2 cellular contexts compared by ENCODE assay signal in the genomic region with DNA sequence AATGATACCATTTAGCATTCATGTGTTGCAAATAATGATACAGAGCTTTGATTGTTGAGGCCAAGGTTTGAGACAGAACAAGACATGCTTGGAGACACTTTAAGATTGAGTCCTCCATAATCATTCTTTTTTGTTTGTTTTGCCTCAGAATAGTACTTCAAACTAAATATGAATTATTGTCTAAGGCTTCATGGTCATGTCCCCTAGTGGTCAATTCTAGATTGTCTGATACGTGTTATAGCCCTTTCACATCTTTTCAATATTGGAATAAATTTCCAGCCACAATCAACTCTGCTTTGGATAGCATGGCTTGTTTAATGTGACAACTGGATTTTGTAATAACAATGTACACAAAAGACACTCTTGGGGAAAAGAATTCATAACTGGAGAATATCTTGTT.
TF ChIP-seq lines count a peak whose summit lies in the region.

No MANE protein-coding gene starts in this region.

TF ChIP-seq in liver, 16 proteins besides CTCF, POLR2A, EP300 and RAD21 (continued from another document):
- TF ChIP-seq, protein P1, sequence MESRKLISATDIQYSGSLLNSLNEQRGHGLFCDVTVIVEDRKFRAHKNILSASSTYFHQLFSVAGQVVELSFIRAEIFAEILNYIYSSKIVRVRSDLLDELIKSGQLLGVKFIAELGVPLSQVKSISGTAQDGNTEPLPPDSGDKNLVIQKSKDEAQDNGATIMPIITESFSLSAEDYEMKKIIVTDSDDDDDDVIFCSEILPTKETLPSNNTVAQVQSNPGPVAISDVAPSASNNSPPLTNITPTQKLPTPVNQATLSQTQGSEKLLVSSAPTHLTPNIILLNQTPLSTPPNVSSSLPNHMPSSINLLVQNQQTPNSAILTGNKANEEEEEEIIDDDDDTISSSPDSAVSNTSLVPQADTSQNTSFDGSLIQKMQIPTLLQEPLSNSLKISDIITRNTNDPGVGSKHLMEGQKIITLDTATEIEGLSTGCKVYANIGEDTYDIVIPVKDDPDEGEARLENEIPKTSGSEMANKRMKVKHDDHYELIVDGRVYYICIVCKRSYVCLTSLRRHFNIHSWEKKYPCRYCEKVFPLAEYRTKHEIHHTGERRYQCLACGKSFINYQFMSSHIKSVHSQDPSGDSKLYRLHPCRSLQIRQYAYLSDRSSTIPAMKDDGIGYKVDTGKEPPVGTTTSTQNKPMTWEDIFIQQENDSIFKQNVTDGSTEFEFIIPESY (IDR thresholded peaks at IDR 0.05): no peak
- no peak for TF ChIP-seq GABPA (IDR thresholded peaks at IDR 0.05 in 1 of 2, conservative IDR thresholded peaks at IDR 0.05 in 1 of 2)
- no peak for TF ChIP-seq TAF1 (conservative IDR thresholded peaks at IDR 0.05)
- no peak for TF ChIP-seq NR2F2 (IDR thresholded peaks at IDR 0.05)
- TF ChIP-seq, protein P2, sequence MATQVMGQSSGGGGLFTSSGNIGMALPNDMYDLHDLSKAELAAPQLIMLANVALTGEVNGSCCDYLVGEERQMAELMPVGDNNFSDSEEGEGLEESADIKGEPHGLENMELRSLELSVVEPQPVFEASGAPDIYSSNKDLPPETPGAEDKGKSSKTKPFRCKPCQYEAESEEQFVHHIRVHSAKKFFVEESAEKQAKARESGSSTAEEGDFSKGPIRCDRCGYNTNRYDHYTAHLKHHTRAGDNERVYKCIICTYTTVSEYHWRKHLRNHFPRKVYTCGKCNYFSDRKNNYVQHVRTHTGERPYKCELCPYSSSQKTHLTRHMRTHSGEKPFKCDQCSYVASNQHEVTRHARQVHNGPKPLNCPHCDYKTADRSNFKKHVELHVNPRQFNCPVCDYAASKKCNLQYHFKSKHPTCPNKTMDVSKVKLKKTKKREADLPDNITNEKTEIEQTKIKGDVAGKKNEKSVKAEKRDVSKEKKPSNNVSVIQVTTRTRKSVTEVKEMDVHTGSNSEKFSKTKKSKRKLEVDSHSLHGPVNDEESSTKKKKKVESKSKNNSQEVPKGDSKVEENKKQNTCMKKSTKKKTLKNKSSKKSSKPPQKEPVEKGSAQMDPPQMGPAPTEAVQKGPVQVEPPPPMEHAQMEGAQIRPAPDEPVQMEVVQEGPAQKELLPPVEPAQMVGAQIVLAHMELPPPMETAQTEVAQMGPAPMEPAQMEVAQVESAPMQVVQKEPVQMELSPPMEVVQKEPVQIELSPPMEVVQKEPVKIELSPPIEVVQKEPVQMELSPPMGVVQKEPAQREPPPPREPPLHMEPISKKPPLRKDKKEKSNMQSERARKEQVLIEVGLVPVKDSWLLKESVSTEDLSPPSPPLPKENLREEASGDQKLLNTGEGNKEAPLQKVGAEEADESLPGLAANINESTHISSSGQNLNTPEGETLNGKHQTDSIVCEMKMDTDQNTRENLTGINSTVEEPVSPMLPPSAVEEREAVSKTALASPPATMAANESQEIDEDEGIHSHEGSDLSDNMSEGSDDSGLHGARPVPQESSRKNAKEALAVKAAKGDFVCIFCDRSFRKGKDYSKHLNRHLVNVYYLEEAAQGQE (IDR thresholded peaks at IDR 0.05): no peak
- no peak for TF ChIP-seq RXRA (IDR thresholded peaks at IDR 0.05)
- TF ChIP-seq FOXA1 (IDR thresholded peaks at IDR 0.05): no peak
- TF ChIP-seq JUND (IDR thresholded peaks at IDR 0.05): no peak
- no peak for TF ChIP-seq HNF4G (IDR thresholded peaks at IDR 0.05)
- TF ChIP-seq SP1 (IDR thresholded peaks at IDR 0.05): no peak
- TF ChIP-seq FOXA2 (IDR thresholded peaks at IDR 0.05): no peak
- TF ChIP-seq HNF4A (conservative IDR thresholded peaks at IDR 0.05): no peak
- TF ChIP-seq, protein P3, sequence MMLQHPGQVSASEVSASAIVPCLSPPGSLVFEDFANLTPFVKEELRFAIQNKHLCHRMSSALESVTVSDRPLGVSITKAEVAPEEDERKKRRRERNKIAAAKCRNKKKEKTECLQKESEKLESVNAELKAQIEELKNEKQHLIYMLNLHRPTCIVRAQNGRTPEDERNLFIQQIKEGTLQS (IDR thresholded peaks at IDR 0.05): no peak

TF ChIP-seq in HepG2, 621 proteins besides CTCF, POLR2A, EP300 and RAD21:
- TF ChIP-seq, protein P4, sequence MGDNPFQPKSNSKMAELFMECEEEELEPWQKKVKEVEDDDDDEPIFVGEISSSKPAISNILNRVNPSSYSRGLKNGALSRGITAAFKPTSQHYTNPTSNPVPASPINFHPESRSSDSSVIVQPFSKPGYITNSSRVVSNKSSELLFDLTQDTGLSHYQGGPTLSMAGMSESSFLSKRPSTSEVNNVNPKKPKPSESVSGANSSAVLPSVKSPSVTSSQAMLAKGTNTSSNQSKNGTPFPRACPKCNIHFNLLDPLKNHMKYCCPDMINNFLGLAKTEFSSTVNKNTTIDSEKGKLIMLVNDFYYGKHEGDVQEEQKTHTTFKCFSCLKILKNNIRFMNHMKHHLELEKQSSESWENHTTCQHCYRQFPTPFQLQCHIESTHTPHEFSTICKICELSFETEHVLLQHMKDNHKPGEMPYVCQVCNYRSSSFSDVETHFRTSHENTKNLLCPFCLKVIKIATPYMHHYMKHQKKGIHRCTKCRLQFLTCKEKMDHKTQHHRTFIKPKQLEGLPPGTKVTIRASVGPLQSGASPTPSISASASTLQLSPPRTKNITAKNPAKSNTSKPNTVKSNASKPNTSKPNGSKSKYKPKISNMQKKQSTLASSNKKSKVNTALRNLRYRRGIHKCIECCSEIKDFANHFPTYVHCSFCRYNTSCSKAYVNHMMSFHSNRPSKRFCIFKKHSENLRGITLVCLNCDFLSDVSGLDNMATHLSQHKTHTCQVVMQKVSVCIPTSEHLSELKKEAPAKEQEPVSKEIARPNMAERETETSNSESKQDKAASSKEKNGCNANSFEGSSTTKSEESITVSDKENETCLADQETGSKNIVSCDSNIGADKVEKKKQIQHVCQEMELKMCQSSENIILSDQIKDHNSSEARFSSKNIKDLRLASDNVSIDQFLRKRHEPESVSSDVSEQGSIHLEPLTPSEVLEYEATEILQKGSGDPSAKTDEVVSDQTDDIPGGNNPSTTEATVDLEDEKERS (CRISPR knock-in tag; IDR thresholded peaks at IDR 0.05): no peak
- TF ChIP-seq, protein P5, sequence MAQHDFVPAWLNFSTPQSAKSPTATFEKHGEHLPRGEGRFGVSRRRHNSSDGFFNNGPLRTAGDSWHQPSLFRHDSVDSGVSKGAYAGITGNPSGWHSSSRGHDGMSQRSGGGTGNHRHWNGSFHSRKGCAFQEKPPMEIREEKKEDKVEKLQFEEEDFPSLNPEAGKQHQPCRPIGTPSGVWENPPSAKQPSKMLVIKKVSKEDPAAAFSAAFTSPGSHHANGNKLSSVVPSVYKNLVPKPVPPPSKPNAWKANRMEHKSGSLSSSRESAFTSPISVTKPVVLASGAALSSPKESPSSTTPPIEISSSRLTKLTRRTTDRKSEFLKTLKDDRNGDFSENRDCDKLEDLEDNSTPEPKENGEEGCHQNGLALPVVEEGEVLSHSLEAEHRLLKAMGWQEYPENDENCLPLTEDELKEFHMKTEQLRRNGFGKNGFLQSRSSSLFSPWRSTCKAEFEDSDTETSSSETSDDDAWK (CRISPR knock-in tag; IDR thresholded peaks at IDR 0.05): no peak
- TF ChIP-seq ZKSCAN1 (IDR thresholded peaks at IDR 0.05; ENCODE audit: low read length) (no peak), SIX4 (CRISPR knock-in tag; IDR thresholded peaks at IDR 0.05) (no peak), ZNF205 (CRISPR knock-in tag; IDR thresholded peaks at IDR 0.05) (no peak)
- TF ChIP-seq, protein P6, sequence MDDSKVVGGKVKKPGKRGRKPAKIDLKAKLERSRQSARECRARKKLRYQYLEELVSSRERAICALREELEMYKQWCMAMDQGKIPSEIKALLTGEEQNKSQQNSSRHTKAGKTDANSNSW (CRISPR knock-in tag; IDR thresholded peaks at IDR 0.05; ENCODE audit: borderline replicate concordance): no peak
- TF ChIP-seq, protein P7, sequence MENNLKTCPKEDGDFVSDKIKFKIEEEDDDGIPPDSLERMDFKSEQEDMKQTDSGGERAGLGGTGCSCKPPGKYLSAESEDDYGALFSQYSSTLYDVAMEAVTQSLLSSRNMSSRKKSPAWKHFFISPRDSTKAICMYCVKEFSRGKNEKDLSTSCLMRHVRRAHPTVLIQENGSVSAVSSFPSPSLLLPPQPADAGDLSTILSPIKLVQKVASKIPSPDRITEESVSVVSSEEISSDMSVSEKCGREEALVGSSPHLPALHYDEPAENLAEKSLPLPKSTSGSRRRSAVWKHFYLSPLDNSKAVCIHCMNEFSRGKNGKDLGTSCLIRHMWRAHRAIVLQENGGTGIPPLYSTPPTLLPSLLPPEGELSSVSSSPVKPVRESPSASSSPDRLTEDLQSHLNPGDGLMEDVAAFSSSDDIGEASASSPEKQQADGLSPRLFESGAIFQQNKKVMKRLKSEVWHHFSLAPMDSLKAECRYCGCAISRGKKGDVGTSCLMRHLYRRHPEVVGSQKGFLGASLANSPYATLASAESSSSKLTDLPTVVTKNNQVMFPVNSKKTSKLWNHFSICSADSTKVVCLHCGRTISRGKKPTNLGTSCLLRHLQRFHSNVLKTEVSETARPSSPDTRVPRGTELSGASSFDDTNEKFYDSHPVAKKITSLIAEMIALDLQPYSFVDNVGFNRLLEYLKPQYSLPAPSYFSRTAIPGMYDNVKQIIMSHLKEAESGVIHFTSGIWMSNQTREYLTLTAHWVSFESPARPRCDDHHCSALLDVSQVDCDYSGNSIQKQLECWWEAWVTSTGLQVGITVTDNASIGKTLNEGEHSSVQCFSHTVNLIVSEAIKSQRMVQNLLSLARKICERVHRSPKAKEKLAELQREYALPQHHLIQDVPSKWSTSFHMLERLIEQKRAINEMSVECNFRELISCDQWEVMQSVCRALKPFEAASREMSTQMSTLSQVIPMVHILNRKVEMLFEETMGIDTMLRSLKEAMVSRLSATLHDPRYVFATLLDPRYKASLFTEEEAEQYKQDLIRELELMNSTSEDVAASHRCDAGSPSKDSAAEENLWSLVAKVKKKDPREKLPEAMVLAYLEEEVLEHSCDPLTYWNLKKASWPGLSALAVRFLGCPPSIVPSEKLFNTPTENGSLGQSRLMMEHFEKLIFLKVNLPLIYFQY (CRISPR knock-in tag; IDR thresholded peaks at IDR 0.05; ENCODE audit: borderline replicate concordance): no peak
TF ChIP-seq in HepG2: peak in this region for 0.
